In the genomic region with DNA sequence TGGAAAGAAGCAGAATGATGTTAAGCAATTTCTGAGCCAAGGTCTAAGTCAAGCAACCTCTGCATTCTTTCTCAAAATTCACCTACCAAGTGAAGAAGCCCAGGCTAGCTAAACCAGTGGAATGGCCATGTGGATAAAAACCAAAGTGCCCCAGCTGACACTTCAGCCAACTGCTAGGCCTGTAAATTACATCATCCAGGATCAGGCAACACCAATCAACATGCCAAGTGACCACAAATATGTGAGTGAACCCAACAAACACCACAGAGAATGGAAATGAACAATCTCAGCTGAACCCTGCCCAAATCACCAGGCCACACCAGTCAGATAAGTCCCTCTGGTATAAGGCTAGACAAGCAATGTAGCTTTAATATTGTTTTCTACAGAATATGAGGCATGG, we compare ENCODE assay signal across 14 cellular contexts. TPM values are rescaled to one million over a fixed set of nuclear protein-coding genes. Genes with fewer than 3 reads are reported as not detected.
A peak's percentile ranks its signal among the peaks of the same experiment; 100 is the strongest.
DNase-seq lines count a peak whose midpoint lies in the region; ATAC-seq and TF ChIP-seq lines count a peak whose summit lies in the region.
"Had no signal": no experiment of that assay in that cellular context is flagged by ENCODE, and none has a peak within 500 bp of the region (broad histone marks: within the 10 kb centered on the region; RNA-seq: fewer than 3 reads in every experiment).

No MANE protein-coding gene starts in this region.

- no peak for TF ChIP-seq CTCF in astrocyte of the cerebellum (IDR thresholded peaks at IDR 0.05; ENCODE audit: low read depth, low read length, missing control alignments)
- TF ChIP-seq CTCF in natural killer cell (IDR thresholded peaks at IDR 0.05), result no peak

- DNase-seq in AG08396 (ENCODE audit: low spot score), result peak; percentile 75
- peak; percentile 33 for DNase-seq in HT-29 (ENCODE audit: low spot score)
- peak; percentile 94 for DNase-seq in astrocyte of the cerebellum (ENCODE audit: low read depth)
- DNase-seq in islet precursor cell, result peak; percentile 92
- no peak for DNase-seq in stimulated activated CD4-positive, alpha-beta T cell treated with anti-CD3 and anti-CD28 coated beads, Interleukin-4, amount 100 ng/mL, for 4 hours
- DNase-seq in NCI-H1105 (lab: John Stamatoyannopoulos, UW), result no peak
- DNase-seq in natural killer cell, result no peak
- DNase-seq in activated naive CD8-positive, alpha-beta T cell treated with anti-CD3 and anti-CD28 coated beads, Interleukin-2, amount 50 U/mL, for 24 hours, result no peak
- DNase-seq: activated CD8-positive, alpha-beta memory T cell treated with anti-CD3 and anti-CD28 coated beads, Interleukin-2, amount 50 U/mL, for 4 hours; H9; T-helper 9 cell had no signal

- no peak overlapping the region for H3K27ac Mint-ChIP-seq in natural killer cell
- H3K27ac Mint-ChIP-seq in activated naive CD8-positive, alpha-beta T cell treated with anti-CD3 and anti-CD28 coated beads, Interleukin-2, amount 50 U/mL, for 24 hours, result no peak overlapping the region

- no peak overlapping the region for H3K4me3 ChIP-seq in astrocyte of the cerebellum (ENCODE audit: low read depth, low read length)
- H3K4me3 ChIP-seq: BLaER1 treated with 17β-estradiol and CSF1 and Interleukin-3, amounts not matched to agents 10 nM and 100 nM; breast epithelium; gastroesophageal sphincter had no signal

- no peak for ATAC-seq in natural killer cell
- ATAC-seq in activated naive CD8-positive, alpha-beta T cell treated with anti-CD3 and anti-CD28 coated beads, Interleukin-2, amount 50 U/mL, for 24 hours, result no peak
- ATAC-seq: gastroesophageal sphincter had no signal

- intact Hi-C loops in natural killer cell (cut with micrococcal nuclease), result no loop called here

- H3K4me3 Mint-ChIP-seq in natural killer cell, result no peak overlapping the region
- no peak overlapping the region for H3K4me3 Mint-ChIP-seq in activated naive CD8-positive, alpha-beta T cell treated with anti-CD3 and anti-CD28 coated beads, Interleukin-2, amount 50 U/mL, for 24 hours
- H3K4me3 Mint-ChIP-seq: H9 had no signal

- H3K9me3 Mint-ChIP-seq in natural killer cell, result no peaks in the 10 kb centered on the region
- no peaks in the 10 kb centered on the region for H3K9me3 Mint-ChIP-seq in activated naive CD8-positive, alpha-beta T cell treated with anti-CD3 and anti-CD28 coated beads, Interleukin-2, amount 50 U/mL, for 24 hours
- H3K9me3 Mint-ChIP-seq: H9 had no signal

- no peaks in the 10 kb centered on the region for H3K36me3 Mint-ChIP-seq in natural killer cell
- no peaks in the 10 kb centered on the region for H3K36me3 Mint-ChIP-seq in activated naive CD8-positive, alpha-beta T cell treated with anti-CD3 and anti-CD28 coated beads, Interleukin-2, amount 50 U/mL, for 24 hours (ENCODE audit: low read depth)

- H3K27me3 Mint-ChIP-seq in natural killer cell (ENCODE audit: low read depth in 2 of 2), result peaks cover 21 to 63% of the 10 kb centered on the region in 2 donors
- peaks cover 31% of the 10 kb centered on the region for H3K27me3 Mint-ChIP-seq in activated naive CD8-positive, alpha-beta T cell treated with anti-CD3 and anti-CD28 coated beads, Interleukin-2, amount 50 U/mL, for 24 hours

- in situ Hi-C loops in astrocyte of the cerebellum (cut with HindIII; ENCODE audit: low sequenced_read_pairs), result no loop called here

- no peaks in the 10 kb centered on the region for H3K4me1 Mint-ChIP-seq in natural killer cell
- no peaks in the 10 kb centered on the region for H3K4me1 Mint-ChIP-seq in activated naive CD8-positive, alpha-beta T cell treated with anti-CD3 and anti-CD28 coated beads, Interleukin-2, amount 50 U/mL, for 24 hours

RNA-seq across cellular contexts. Expression of a gene that starts 25.1 kb away (rescaled TPM):
- 6.1 and 7.5 TPM in 2 replicates for total RNA-seq in HT-29 (2014; rRNA removed; shearing (Covaris generic))
- total RNA-seq in natural killer cell, result not detected

Comparison
In these comparisons a context has a peak if more than half of its experiments do, and no peak if none do; other contexts are left out.
1. DNase-seq: peak in AG08396 (single experiment), HT-29 (single experiment), astrocyte of the cerebellum (single experiment) and islet precursor cell (single experiment); none in stimulated activated CD4-positive, alpha-beta T cell treated with anti-CD3 and anti-CD28 coated beads, Interleukin-4, amount 100 ng/mL, for 4 hours (0 of 2), NCI-H1105 (single experiment), natural killer cell (single experiment) and activated naive CD8-positive, alpha-beta T cell treated with anti-CD3 and anti-CD28 coated beads, Interleukin-2, amount 50 U/mL, for 24 hours (single experiment).